8 cellular contexts compared by ENCODE assay signal in genomic region chr3:30112904-30113484, GRCh38.
A peak's percentile ranks its signal among the peaks of the same experiment; 100 is the strongest.
DNase-seq lines count a peak whose midpoint lies in the region; ATAC-seq and TF ChIP-seq lines count a peak whose summit lies in the region.

No MANE protein-coding gene starts in this region.

- POLR2A ChIA-PET in Panc1 (lab: Charles Lee): no interaction called here

- no peaks in the 10 kb centered on the region for H3K9me3 Mint-ChIP-seq in neural crest cell

- no peaks in the 10 kb centered on the region for H3K27me3 Mint-ChIP-seq in neural crest cell (ENCODE audit: low read depth)

- H3K4me3 ChIP-seq in Panc1 (ENCODE audit: low read depth in 2 of 2, low read length in 2 of 2) (no peak overlapping the region), epithelial cell of proximal tubule (ENCODE audit: low read depth, low read length) (no peak overlapping the region)

- no peaks in the 10 kb centered on the region for H3K36me3 ChIP-seq in Panc1 (ENCODE audit: control insufficient read depth, insufficient read depth, low read length)

- H3K9me3 ChIP-seq in Panc1 (ENCODE audit: control insufficient read depth, insufficient read depth, low read depth, low read length): no peaks in the 10 kb centered on the region

- peak; percentile 59; the same call in 1 of the 2 replicates for TF ChIP-seq CTCF in Panc1 (IDR thresholded peaks at IDR 0.05)
- peak; percentile 66 for TF ChIP-seq CTCF in epithelial cell of proximal tubule (conservative IDR thresholded peaks at IDR 0.05; ENCODE audit: low read depth, low read length)
- peak; percentile 73 for TF ChIP-seq CTCF in neural crest cell (conservative IDR thresholded peaks at IDR 0.05)

- no peaks in the 10 kb centered on the region; the same call in 1 of the 2 replicates for H3K4me1 ChIP-seq in Panc1 (ENCODE audit: control insufficient read depth, insufficient read depth, low read length)

- intact Hi-C loops in Panc1 (cut with micrococcal nuclease; ENCODE audit: unreplicated experiment): loop anchor here (10.0 kb wide), 4 partner anchors 82 to 632 kb away; partner anchors contain the start of gene TGFBR2

- peak overlapping the region; percentile 29; the same call in 1 of the 2 replicates for H3K27ac ChIP-seq in Panc1 (ENCODE audit: low read length)

- peaks cover 6% of the 10 kb centered on the region for H3K4me1 Mint-ChIP-seq in neural crest cell

- peak; percentile 1 for DNase-seq in DMS153 (lab: John Stamatoyannopoulos, UW)
- peak; percentile 10 for DNase-seq in Panc1 (ENCODE audit: low read depth, low spot score)
- DNase-seq in epithelial cell of proximal tubule (ENCODE audit: low read depth): no peak
- DNase-seq in neural crest cell (ENCODE audit: low read depth, low spot score): no peak
- DNase-seq in GF-D8 (lab: John Stamatoyannopoulos, UW): no peak

- no peak overlapping the region for H3K27ac Mint-ChIP-seq in neural crest cell (ENCODE audit: unreplicated experiment)

- no peaks in the 10 kb centered on the region for H3K27me3 ChIP-seq in Panc1 (ENCODE audit: control insufficient read depth, insufficient read depth, low read length)

- ATAC-seq in HG02970 (IDR thresholded peaks at IDR 0.05; ENCODE audit: low FRiP score, unreplicated experiment) (peak; percentile 48), Panc1 (no peak), GM19328 (IDR thresholded peaks at IDR 0.05; ENCODE audit: unreplicated experiment) (no peak), GM21526 (IDR thresholded peaks at IDR 0.05; ENCODE audit: low FRiP score, unreplicated experiment) (no peak)

- CTCF ChIA-PET in Panc1 (lab: Charles Lee): no interaction called here

- no peak overlapping the region for H3K4me3 Mint-ChIP-seq in neural crest cell

- H3K36me3 Mint-ChIP-seq in neural crest cell (ENCODE audit: low read depth): no peaks in the 10 kb centered on the region

- in situ Hi-C loops in Panc1 (cut with HindIII; ENCODE audit: low pct_unique_long_range_greater_than_20kb, low sequenced_read_pairs): no loop called here

- BruUV-seq in Panc1 (replicated peaks; lab: Mats Ljungman, UMichigan): no TSS peak

Comparison
In these comparisons a context has a peak if more than half of its experiments do, and no peak if none do; other contexts are left out.
1. DNase-seq: peak in DMS153 (single experiment) and Panc1 (single experiment); none in epithelial cell of proximal tubule (single experiment), neural crest cell (single experiment) and GF-D8 (single experiment).
2. Peak in every context shown above with its lines, with median percentiles within 50 percentile points of each other: CTCF ChIP-seq.